ENCODE assay signal across 16 cellular contexts in genomic region chr11:129426776-129427175, GRCh38. TPM values are rescaled to one million over a fixed set of nuclear protein-coding genes. Genes with fewer than 3 reads are reported as not detected.
DNase-seq lines count a peak whose midpoint lies in the region; ATAC-seq, FAIRE-seq and TF ChIP-seq lines count a peak whose summit lies in the region.
"Had no signal": no experiment of that assay in that cellular context is flagged by ENCODE, and none has a peak within 500 bp of the region (broad histone marks: within the 10 kb centered on the region; RNA-seq: fewer than 3 reads in every experiment).

No MANE protein-coding gene starts in this region.

- H3K4me3 Mint-ChIP-seq in Caco-2 (ENCODE audit: unreplicated experiment) (peak overlapping the region; percentile 49), Calu3 (ENCODE audit: low read depth, unreplicated experiment) (peak overlapping the region; percentile 45)
- H3K4me3 Mint-ChIP-seq in activated CD8-positive, alpha-beta T cell treated with anti-CD3 and anti-CD28 coated beads for 36 hours: no peak overlapping the region
- H3K4me3 Mint-ChIP-seq: CD14-positive monocyte; CD8-positive, alpha-beta T cell; HFFc6 had no signal

- H3K9me3 ChIP-seq in Caco-2 (peaks cover 9% of the 10 kb centered on the region), hepatocyte (ENCODE audit: low read depth) (peaks cover 7% of the 10 kb centered on the region), stomach (peaks cover 0 to 10% (median 4%) of the 10 kb centered on the region in 4 donors)

- H3K9me2 ChIP-seq in hepatocyte (replicated peaks; ENCODE audit: insufficient read depth): no peaks in the 10 kb centered on the region

- TF ChIP-seq CTCF in Caco-2 (IDR thresholded peaks at IDR 0.05; ENCODE audit: insufficient read depth in 1 of 2, low read depth in 1 of 2, low read length in 1 of 2, severe bottlenecking in 1 of 2, unreplicated experiment in 1 of 2) (no peak), Calu3 (IDR thresholded peaks at IDR 0.05; ENCODE audit: unreplicated experiment) (no peak), hepatocyte (IDR thresholded peaks at IDR 0.05; ENCODE audit: poor library complexity) (no peak), stomach (IDR thresholded peaks at IDR 0.05) (no peak)
- no peak for TF ChIP-seq CTCF in activated CD8-positive, alpha-beta T cell treated with anti-CD3 and anti-CD28 coated beads for 36 hours (IDR thresholded peaks at IDR 0.05)

- BruUV-seq in Caco-2 (replicated peaks; lab: Mats Ljungman, UMichigan): no TSS peak
- BruUV-seq in Calu3 (replicated peaks; lab: Mats Ljungman, UMichigan): no TSS peak

- WGBS in hepatocyte (ENCODE audit: low lambda C conversion rate, missing lambda C conversion rate): 77% methylated on average over 3 of the region's 3 CpGs
- WGBS in stomach, 5 donors: 34 to 64% (median 43%) methylated on average over 3 of the region's 3 CpGs

- no peak for ATAC-seq in activated CD8-positive, alpha-beta T cell treated with anti-CD3 and anti-CD28 coated beads for 36 hours
- ATAC-seq: CD8-positive, alpha-beta T cell had no signal

- TF ChIP-seq EP300 in stomach (IDR thresholded peaks at IDR 0.05): no peak

- no peaks in the 10 kb centered on the region for H4K20me1 ChIP-seq in hepatocyte (ENCODE audit: insufficient read depth, poor library complexity, severe bottlenecking)

- H3K36me3 Mint-ChIP-seq in Caco-2 (ENCODE audit: insufficient read depth, unreplicated experiment) (no peaks in the 10 kb centered on the region), Calu3 (ENCODE audit: insufficient read depth, unreplicated experiment) (peaks cover 19% of the 10 kb centered on the region)
- H3K36me3 Mint-ChIP-seq in activated CD8-positive, alpha-beta T cell treated with anti-CD3 and anti-CD28 coated beads for 36 hours (ENCODE audit: low read depth): no peaks in the 10 kb centered on the region
- H3K36me3 Mint-ChIP-seq: CD14-positive monocyte; CD8-positive, alpha-beta T cell had no signal

- H3K27me3 ChIP-seq in Caco-2 (replicated peaks; ENCODE audit: control insufficient read depth, insufficient read depth, low read length) (no peaks in the 10 kb centered on the region), hepatocyte (no peaks in the 10 kb centered on the region), stomach (no peaks in the 10 kb centered on the region)

- intact Hi-C loops in Caco-2 (cut with micrococcal nuclease; ENCODE audit: unreplicated experiment): loop anchor here (1.0 to 2.0 kb wide), 3 partner anchors 31 to 76 kb away; no protein-coding TSS in a partner anchor
- intact Hi-C loops in Calu3 (cut with micrococcal nuclease; ENCODE audit: unreplicated experiment): no loop called here
- intact Hi-C loops in stomach (cut with DNase I; ENCODE audit: low total_unique reads): no loop called here
- intact Hi-C loops in activated CD8-positive, alpha-beta T cell treated with anti-CD3 and anti-CD28 coated beads for 36 hours (cut with micrococcal nuclease): no loop called here

- H3K4me3 ChIP-seq in Caco-2 (ENCODE audit: low read depth, low read length): no peak overlapping the region
- H3K4me3 ChIP-seq in hepatocyte: no peak overlapping the region
- H3K4me3 ChIP-seq in stomach: no peak overlapping the region

- H3K36me3 ChIP-seq in Caco-2 (ENCODE audit: control insufficient read depth, insufficient read depth, low read length): no peaks in the 10 kb centered on the region
- no peaks in the 10 kb centered on the region for H3K36me3 ChIP-seq in hepatocyte (replicated peaks; ENCODE audit: insufficient read depth, low read depth)
- H3K36me3 ChIP-seq in stomach: no peaks in the 10 kb centered on the region

- TF ChIP-seq POLR2A in stomach (IDR thresholded peaks at IDR 0.05) (no peak), H54 (IDR thresholded peaks at IDR 0.05; ENCODE audit: low read depth, low read length) (no peak)

- FAIRE-seq in H54 (lab: Jason Lieb, UNC): no peak
- FAIRE-seq: H1 had no signal

- peak overlapping the region; percentile 56 for H3K4me2 ChIP-seq in hepatocyte

- H3K27ac ChIP-seq in hepatocyte (peak overlapping the region; percentile 10), stomach (peak overlapping the region in 3 of 5 donors; percentile 20 to 57 (median 48))
- H3K27ac ChIP-seq: HL-60 had no signal

- H3K4me1 Mint-ChIP-seq in Caco-2 (ENCODE audit: low read depth, unreplicated experiment): peaks cover 50% of the 10 kb centered on the region
- H3K4me1 Mint-ChIP-seq in Calu3 (ENCODE audit: low read depth, unreplicated experiment): peaks cover 68% of the 10 kb centered on the region
- H3K4me1 Mint-ChIP-seq in activated CD8-positive, alpha-beta T cell treated with anti-CD3 and anti-CD28 coated beads for 36 hours (ENCODE audit: low read depth): no peaks in the 10 kb centered on the region
- H3K4me1 Mint-ChIP-seq: CD14-positive monocyte had no signal

- peaks cover 63% of the 10 kb centered on the region for H3K4me1 ChIP-seq in Caco-2
- H3K4me1 ChIP-seq in hepatocyte (ENCODE audit: insufficient read depth): peaks cover 12% of the 10 kb centered on the region
- peaks cover 0 to 15% (median 9%) of the 10 kb centered on the region in 4 donors for H3K4me1 ChIP-seq in stomach

- peak overlapping the region; percentile 54 for H3K27ac Mint-ChIP-seq in Caco-2 (ENCODE audit: unreplicated experiment)
- H3K27ac Mint-ChIP-seq in Calu3 (ENCODE audit: unreplicated experiment): peak overlapping the region; percentile 77
- no peak overlapping the region for H3K27ac Mint-ChIP-seq in activated CD8-positive, alpha-beta T cell treated with anti-CD3 and anti-CD28 coated beads for 36 hours
- H3K27ac Mint-ChIP-seq: CD8-positive, alpha-beta T cell; HFFc6 had no signal

- H2AFZ ChIP-seq in hepatocyte: no peak overlapping the region

- H3K79me2 ChIP-seq in hepatocyte: no peaks in the 10 kb centered on the region

- POLR2A ChIA-PET in Caco-2 (lab: Charles Lee): interaction anchor here (0.5 kb wide), 1 partner anchor 9 kb away, joined by 3 read pairs; no protein-coding TSS in a partner anchor
- POLR2A ChIA-PET in activated CD8-positive, alpha-beta T cell treated with anti-CD3 and anti-CD28 coated beads for 36 hours (lab: Charles Lee): no interaction called here

- DNase-seq in Caco-2 (no peak), Calu3 (no peak), hepatocyte (ENCODE audit: low spot score) (no peak), stomach (no peak), H54 (ENCODE audit: insufficient read length, low spot score) (no peak), NCI-H2171 treated with DMSO at 0.1 percent for 48 hours (lab: John Stamatoyannopoulos, UW) (no peak)
- no peak for DNase-seq in activated CD8-positive, alpha-beta T cell treated with anti-CD3 and anti-CD28 coated beads for 36 hours
- DNase-seq: CD8-positive, alpha-beta T cell; COR-L47; DMS53; HCEC 1CT; HFFc6 had no signal

- no peaks in the 10 kb centered on the region for H3K27me3 Mint-ChIP-seq in Caco-2 (ENCODE audit: insufficient read depth, unreplicated experiment)
- H3K27me3 Mint-ChIP-seq in Calu3 (ENCODE audit: unreplicated experiment): no peaks in the 10 kb centered on the region
- peaks cover 9% of the 10 kb centered on the region for H3K27me3 Mint-ChIP-seq in activated CD8-positive, alpha-beta T cell treated with anti-CD3 and anti-CD28 coated beads for 36 hours

- CTCF ChIA-PET in Caco-2 (lab: Charles Lee): interaction anchor here (0.6 to 1.5 kb wide), 6 partner anchors 14 to 340 kb away, joined by 3 to 7 read pairs (median 4); partner anchors contain the start of gene BARX2
- CTCF ChIA-PET in Calu3 (lab: Charles Lee): interaction anchor here (0.6 to 1.2 kb wide), 3 partner anchors 12 to 331 kb away, joined by 3 read pairs; partner anchors contain the start of gene BARX2
- CTCF ChIA-PET in activated CD8-positive, alpha-beta T cell treated with anti-CD3 and anti-CD28 coated beads for 36 hours (lab: Charles Lee): no interaction called here

- peaks cover 21% of the 10 kb centered on the region for H3K9me3 Mint-ChIP-seq in Caco-2 (ENCODE audit: unreplicated experiment)
- H3K9me3 Mint-ChIP-seq in Calu3 (ENCODE audit: low read depth, unreplicated experiment): no peaks in the 10 kb centered on the region
- peaks cover 1% of the 10 kb centered on the region for H3K9me3 Mint-ChIP-seq in activated CD8-positive, alpha-beta T cell treated with anti-CD3 and anti-CD28 coated beads for 36 hours
- H3K9me3 Mint-ChIP-seq: HFFc6 had no signal

RNA-seq across cellular contexts. Expression of gene BARX2, which starts 51.1 kb away (rescaled TPM):
- total RNA-seq in Caco-2 (2022): 0.82 and 1.1 TPM in 2 replicates
- total RNA-seq in Calu3 (2022): 41.6 and 42.9 TPM in 2 replicates
- 0.10 TPM in 1 of 2 replicates, not detected in the other for total RNA-seq in hepatocyte
- 0.77 and 1.0 TPM in 2 replicates for polyA plus RNA-seq in hepatocyte
- total RNA-seq in stomach: 1 to 10 TPM in 4 of 5 donors, not detected in 1; 1.5 to 3.6 (median 2.3) TPM
- 10 to 100 TPM in 1 of 3 donors, 1 to 10 TPM in 2; 1.1 to 27.7 (median 4.6) TPM for polyA plus RNA-seq in stomach
- total RNA-seq in activated CD8-positive, alpha-beta T cell treated with anti-CD3 and anti-CD28 coated beads for 36 hours: not detected
- total RNA-seq: CD8-positive, alpha-beta T cell; H1; HFFc6 had no signal
- polyA plus RNA-seq: BJ, CD14-positive monocyte, H1 had no signal
